In the genomic region with DNA sequence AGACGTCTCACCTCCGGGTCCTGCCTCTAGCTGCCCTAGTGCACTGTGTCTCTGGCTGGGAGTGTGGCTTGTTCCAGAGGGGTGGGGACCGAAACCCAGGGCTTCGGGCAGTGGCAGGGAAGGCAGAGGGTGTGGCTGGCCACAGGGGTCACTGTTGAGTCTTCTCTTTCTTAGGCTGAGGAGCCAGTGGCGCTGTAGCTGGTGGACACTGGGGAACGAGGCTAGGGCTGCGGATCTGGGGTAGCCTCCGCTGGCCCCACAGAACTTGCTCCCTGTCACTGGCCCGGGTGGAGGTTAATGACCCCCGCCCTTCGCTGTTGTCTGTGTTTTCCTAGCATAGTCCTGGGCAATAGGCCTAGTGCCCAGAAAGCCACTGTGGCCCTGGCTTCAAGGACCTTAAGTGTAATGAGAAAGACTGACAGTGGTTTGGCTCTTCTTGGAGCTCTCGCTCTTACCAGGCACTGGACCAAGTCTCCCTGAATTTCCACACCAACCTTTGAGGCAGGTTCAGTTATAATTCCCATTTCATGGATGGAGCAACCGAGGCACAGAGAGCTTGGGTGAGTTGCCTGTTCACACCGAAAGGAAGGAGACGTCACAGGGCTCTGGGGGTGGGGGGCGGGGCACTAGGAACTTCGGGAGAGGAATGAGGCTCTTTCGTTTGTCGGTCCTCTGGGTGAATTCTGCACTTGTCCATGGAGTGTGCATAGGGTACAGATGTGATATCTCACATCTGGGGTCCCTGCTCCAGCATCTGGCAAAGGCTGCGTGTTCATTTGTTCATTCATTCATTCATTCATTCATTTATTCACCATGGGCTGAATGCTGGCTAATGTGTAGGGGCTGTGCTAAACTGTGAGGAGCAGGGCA, we compare ENCODE assay signal across 11 cellular contexts. TPM values are rescaled to one million over a fixed set of nuclear protein-coding genes. Genes with fewer than 3 reads are reported as not detected.
DNase-seq lines count a peak whose midpoint lies in the region; ATAC-seq and TF ChIP-seq lines count a peak whose summit lies in the region.
"Had no signal": no experiment of that assay in that cellular context is flagged by ENCODE, and none has a peak within 500 bp of the region (broad histone marks: within the 10 kb centered on the region; RNA-seq: fewer than 3 reads in every experiment).

No MANE protein-coding gene starts in this region.

- peak; percentile 38 for ATAC-seq in left colon
- ATAC-seq in GM21529 (IDR thresholded peaks at IDR 0.05; ENCODE audit: unreplicated experiment), result no peak
- ATAC-seq in HG03196 (IDR thresholded peaks at IDR 0.05; ENCODE audit: unreplicated experiment), result no peak
- no peak for ATAC-seq in GM18868 (IDR thresholded peaks at IDR 0.05; ENCODE audit: unreplicated experiment)
- ATAC-seq: naive thymus-derived CD8-positive, alpha-beta T cell had no signal

- H3K27ac ChIP-seq in adrenal gland, result peak overlapping the region in 1 of 5 donors; percentile 7
- H3K27ac ChIP-seq: SJSA1 had no signal

- TF ChIP-seq CTCF in BJ (IDR thresholded peaks at IDR 0.05; ENCODE audit: insufficient read depth, low read depth, low read length) (peak; percentile 47), adrenal gland (IDR thresholded peaks at IDR 0.05) (peak in 5 of 6 experiments; percentile 28 to 66 (median 53))

- no peaks in the 10 kb centered on the region for H3K36me3 ChIP-seq in BJ (ENCODE audit: control insufficient read depth, insufficient read depth, low read length)
- H3K36me3 ChIP-seq in adrenal gland (replicated peaks in 1 of 2), result no peaks in the 10 kb centered on the region
- H3K36me3 ChIP-seq: SJSA1 had no signal

- CTCF ChIA-PET in BJ (lab: Yijun Ruan, JAX), result interaction anchor here (0.9 to 2.2 kb wide), 8 partner anchors 8 to 429 kb away, joined by 3 to 7 read pairs (median 4); no protein-coding TSS in a partner anchor

- no peaks in the 10 kb centered on the region for H3K9me3 ChIP-seq in adrenal gland (replicated peaks in 1 of 3)
- H3K9me3 ChIP-seq: SJSA1 had no signal

- no peak for TF ChIP-seq POLR2A in adrenal gland (IDR thresholded peaks at IDR 0.05)

- H3K27me3 ChIP-seq in BJ (ENCODE audit: control insufficient read depth, insufficient read depth, low read length), result no peaks in the 10 kb centered on the region
- H3K27me3 ChIP-seq in adrenal gland, result no peaks in the 10 kb centered on the region
- H3K27me3 ChIP-seq: SJSA1 had no signal

- peaks cover 4 to 15% of the 10 kb centered on the region in 2 donors for H3K4me1 ChIP-seq in adrenal gland (replicated peaks in 1 of 2)

- intact Hi-C loops in adrenal gland (cut with DNase I) (loop anchor here in 1 of 2 donors (5.0 kb wide), 1 partner anchor 49 kb away; no protein-coding TSS in a partner anchor), left colon (cut with DNase I, micrococcal nuclease) (no loop called here)

- H3K4me3 ChIP-seq in BJ (ENCODE audit: low read depth, low read length) (no peak overlapping the region), adrenal gland (no peak overlapping the region)
- H3K4me3 ChIP-seq: SJSA1 had no signal

- DNase-seq in BJ (ENCODE audit: low read depth) (no peak), HuH-7 (ENCODE audit: low spot score) (peak; percentile 82), adrenal gland (peak; percentile 56 to 85 (median 76)), left colon (peak; percentile 58 to 67), DMS153 treated with DMSO at 0.1 percent for 48 hours (lab: John Stamatoyannopoulos, UW; ENCODE audit: unreplicated experiment) (no peak)
- DNase-seq: naive thymus-derived CD8-positive, alpha-beta T cell; stimulated activated naive B cell treated with anti-CD40 and anti-IgM and Interleukin-4, amounts not matched to agents 10 μg/mL and 1 μg/mL and 100 μg/mL, for 72 hours had no signal

- POLR2A ChIA-PET in BJ (lab: Charles Lee), result no interaction called here

- WGBS in adrenal gland, 4 donors, result 50 to 56% (median 53%) methylated on average over 7 to 20 of the region's 20 CpGs

RNA-seq across cellular contexts. Expression of gene IER5L, which starts 4.8 kb away (rescaled TPM):
- polyA plus RNA-seq in BJ (2011; rRNA removed) (7.3 and 8.7 TPM in 2 replicates), adrenal gland (100 to 1,000 TPM in 1 of 3 donors, 10 to 100 TPM in 1, under 1 TPM in 1; 0.46 to 168 (median 64.5) TPM)
- 8.4 and 12.2 TPM in 2 replicates for polyA minus RNA-seq in BJ (2011; rRNA and poly(A)+ RNA removed)
- total RNA-seq in adrenal gland (10 to 100 TPM; 10.9 to 47.6 (median 18.6) TPM), left colon (1 to 10 TPM; 4.3 to 8.8 TPM)

Comparison
In these comparisons a context has a peak if more than half of its experiments do, and no peak if none do; other contexts are left out.
1. DNase-seq: peak in HuH-7 (single experiment), adrenal gland (7 of 7) and left colon (2 of 2); none in BJ (single experiment) and DMS153 treated with DMSO at 0.1 percent for 48 hours (single experiment).